ENCODE assay signal across 1 cellular context in the genomic region with DNA sequence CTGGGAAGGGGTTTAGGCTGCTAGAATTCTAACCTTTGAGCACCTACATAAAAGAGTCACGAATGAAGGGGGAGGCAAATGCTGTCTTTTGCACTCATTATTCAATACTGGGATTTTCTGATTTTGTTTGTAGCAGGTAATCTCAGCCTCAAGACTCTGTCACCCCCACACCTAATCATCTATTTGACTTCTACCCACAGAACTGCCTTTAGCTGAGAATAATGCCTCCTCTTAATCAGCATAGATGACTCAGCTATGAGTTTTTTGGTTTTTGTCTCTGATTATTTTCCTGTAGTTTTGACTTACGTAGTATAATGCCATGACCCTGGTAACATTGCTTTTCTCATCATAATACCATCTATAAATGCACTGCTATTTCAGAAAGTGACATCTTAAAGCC.
TF ChIP-seq lines count a peak whose summit lies in the region.

No MANE protein-coding gene starts in this region.

TF ChIP-seq in GM23338, 12 proteins besides CTCF, POLR2A, EP300 and RAD21:
- TF ChIP-seq, protein P1, sequence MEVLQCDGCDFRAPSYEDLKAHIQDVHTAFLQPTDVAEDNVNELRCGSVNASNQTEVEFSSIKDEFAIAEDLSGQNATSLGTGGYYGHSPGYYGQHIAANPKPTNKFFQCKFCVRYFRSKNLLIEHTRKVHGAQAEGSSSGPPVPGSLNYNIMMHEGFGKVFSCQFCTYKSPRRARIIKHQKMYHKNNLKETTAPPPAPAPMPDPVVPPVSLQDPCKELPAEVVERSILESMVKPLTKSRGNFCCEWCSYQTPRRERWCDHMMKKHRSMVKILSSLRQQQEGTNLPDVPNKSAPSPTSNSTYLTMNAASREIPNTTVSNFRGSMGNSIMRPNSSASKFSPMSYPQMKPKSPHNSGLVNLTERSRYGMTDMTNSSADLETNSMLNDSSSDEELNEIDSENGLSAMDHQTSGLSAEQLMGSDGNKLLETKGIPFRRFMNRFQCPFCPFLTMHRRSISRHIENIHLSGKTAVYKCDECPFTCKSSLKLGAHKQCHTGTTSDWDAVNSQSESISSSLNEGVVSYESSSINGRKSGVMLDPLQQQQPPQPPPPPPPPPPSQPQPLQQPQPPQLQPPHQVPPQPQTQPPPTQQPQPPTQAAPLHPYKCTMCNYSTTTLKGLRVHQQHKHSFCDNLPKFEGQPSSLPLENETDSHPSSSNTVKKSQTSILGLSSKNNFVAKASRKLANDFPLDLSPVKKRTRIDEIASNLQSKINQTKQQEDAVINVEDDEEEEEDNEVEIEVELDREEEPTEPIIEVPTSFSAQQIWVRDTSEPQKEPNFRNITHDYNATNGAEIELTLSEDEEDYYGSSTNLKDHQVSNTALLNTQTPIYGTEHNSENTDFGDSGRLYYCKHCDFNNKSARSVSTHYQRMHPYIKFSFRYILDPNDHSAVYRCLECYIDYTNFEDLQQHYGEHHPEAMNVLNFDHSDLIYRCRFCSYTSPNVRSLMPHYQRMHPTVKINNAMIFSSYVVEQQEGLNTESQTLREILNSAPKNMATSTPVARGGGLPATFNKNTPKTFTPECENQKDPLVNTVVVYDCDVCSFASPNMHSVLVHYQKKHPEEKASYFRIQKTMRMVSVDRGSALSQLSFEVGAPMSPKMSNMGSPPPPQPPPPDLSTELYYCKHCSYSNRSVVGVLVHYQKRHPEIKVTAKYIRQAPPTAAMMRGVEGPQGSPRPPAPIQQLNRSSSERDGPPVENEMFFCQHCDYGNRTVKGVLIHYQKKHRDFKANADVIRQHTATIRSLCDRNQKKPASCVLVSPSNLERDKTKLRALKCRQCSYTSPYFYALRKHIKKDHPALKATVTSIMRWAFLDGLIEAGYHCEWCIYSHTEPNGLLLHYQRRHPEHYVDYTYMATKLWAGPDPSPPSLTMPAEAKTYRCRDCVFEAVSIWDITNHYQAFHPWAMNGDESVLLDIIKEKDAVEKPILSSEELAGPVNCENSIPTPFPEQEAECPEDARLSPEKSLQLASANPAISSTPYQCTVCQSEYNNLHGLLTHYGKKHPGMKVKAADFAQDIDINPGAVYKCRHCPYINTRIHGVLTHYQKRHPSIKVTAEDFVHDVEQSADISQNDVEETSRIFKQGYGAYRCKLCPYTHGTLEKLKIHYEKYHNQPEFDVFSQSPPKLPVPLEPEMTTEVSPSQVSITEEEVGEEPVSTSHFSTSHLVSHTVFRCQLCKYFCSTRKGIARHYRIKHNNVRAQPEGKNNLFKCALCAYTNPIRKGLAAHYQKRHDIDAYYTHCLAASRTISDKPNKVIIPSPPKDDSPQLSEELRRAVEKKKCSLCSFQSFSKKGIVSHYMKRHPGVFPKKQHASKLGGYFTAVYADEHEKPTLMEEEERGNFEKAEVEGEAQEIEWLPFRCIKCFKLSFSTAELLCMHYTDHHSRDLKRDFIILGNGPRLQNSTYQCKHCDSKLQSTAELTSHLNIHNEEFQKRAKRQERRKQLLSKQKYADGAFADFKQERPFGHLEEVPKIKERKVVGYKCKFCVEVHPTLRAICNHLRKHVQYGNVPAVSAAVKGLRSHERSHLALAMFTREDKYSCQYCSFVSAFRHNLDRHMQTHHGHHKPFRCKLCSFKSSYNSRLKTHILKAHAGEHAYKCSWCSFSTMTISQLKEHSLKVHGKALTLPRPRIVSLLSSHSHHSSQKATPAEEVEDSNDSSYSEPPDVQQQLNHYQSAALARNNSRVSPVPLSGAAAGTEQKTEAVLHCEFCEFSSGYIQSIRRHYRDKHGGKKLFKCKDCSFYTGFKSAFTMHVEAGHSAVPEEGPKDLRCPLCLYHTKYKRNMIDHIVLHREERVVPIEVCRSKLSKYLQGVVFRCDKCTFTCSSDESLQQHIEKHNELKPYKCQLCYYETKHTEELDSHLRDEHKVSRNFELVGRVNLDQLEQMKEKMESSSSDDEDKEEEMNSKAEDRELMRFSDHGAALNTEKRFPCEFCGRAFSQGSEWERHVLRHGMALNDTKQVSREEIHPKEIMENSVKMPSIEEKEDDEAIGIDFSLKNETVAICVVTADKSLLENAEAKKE (CRISPR knock-in tag; IDR thresholded peaks at IDR 0.05) = no peak
- TF ChIP-seq EZH2phosphoT487 (IDR thresholded peaks at IDR 0.05; ENCODE audit: unreplicated experiment) (no peak), JUNB (IDR thresholded peaks at IDR 0.05; ENCODE audit: unreplicated experiment) (no peak), CREB1 (CRISPR knock-in tag; IDR thresholded peaks at IDR 0.05; ENCODE audit: low read depth) (no peak)
- TF ChIP-seq, protein P2, sequence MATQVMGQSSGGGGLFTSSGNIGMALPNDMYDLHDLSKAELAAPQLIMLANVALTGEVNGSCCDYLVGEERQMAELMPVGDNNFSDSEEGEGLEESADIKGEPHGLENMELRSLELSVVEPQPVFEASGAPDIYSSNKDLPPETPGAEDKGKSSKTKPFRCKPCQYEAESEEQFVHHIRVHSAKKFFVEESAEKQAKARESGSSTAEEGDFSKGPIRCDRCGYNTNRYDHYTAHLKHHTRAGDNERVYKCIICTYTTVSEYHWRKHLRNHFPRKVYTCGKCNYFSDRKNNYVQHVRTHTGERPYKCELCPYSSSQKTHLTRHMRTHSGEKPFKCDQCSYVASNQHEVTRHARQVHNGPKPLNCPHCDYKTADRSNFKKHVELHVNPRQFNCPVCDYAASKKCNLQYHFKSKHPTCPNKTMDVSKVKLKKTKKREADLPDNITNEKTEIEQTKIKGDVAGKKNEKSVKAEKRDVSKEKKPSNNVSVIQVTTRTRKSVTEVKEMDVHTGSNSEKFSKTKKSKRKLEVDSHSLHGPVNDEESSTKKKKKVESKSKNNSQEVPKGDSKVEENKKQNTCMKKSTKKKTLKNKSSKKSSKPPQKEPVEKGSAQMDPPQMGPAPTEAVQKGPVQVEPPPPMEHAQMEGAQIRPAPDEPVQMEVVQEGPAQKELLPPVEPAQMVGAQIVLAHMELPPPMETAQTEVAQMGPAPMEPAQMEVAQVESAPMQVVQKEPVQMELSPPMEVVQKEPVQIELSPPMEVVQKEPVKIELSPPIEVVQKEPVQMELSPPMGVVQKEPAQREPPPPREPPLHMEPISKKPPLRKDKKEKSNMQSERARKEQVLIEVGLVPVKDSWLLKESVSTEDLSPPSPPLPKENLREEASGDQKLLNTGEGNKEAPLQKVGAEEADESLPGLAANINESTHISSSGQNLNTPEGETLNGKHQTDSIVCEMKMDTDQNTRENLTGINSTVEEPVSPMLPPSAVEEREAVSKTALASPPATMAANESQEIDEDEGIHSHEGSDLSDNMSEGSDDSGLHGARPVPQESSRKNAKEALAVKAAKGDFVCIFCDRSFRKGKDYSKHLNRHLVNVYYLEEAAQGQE (IDR thresholded peaks at IDR 0.05; ENCODE audit: unreplicated experiment) = no peak
- TF ChIP-seq, protein P3, sequence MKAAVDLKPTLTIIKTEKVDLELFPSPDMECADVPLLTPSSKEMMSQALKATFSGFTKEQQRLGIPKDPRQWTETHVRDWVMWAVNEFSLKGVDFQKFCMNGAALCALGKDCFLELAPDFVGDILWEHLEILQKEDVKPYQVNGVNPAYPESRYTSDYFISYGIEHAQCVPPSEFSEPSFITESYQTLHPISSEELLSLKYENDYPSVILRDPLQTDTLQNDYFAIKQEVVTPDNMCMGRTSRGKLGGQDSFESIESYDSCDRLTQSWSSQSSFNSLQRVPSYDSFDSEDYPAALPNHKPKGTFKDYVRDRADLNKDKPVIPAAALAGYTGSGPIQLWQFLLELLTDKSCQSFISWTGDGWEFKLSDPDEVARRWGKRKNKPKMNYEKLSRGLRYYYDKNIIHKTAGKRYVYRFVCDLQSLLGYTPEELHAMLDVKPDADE (IDR thresholded peaks at IDR 0.05) = no peak
TF ChIP-seq in GM23338: peak in this region for 0.
